Comparison of ENCODE assay signal across 31 cellular contexts in genomic region chr4:149500806-149501205, GRCh38.
A peak's percentile ranks its signal among the peaks of the same experiment; 100 is the strongest.
DNase-seq lines count a peak whose midpoint lies in the region; ATAC-seq and TF ChIP-seq lines count a peak whose summit lies in the region.
"Had no signal": no experiment of that assay in that cellular context is flagged by ENCODE, and none has a peak within 500 bp of the region (broad histone marks: within the 10 kb centered on the region; RNA-seq: fewer than 3 reads in every experiment).

No MANE protein-coding gene starts in this region.

- H3K27ac Mint-ChIP-seq in progenitor cell of endocrine pancreas (peak overlapping the region; percentile 22), immature natural killer cell (no peak overlapping the region)
- H3K27ac Mint-ChIP-seq: B cell; CD14-positive monocyte; CD4-positive, alpha-beta memory T cell; CD4-positive, alpha-beta T cell; CD4-positive, CD25-positive, alpha-beta regulatory T cell; CD8-positive, alpha-beta memory T cell; CD8-positive, alpha-beta T cell had no signal

- H3K4me3 Mint-ChIP-seq in progenitor cell of endocrine pancreas (ENCODE audit: low read depth) (no peak overlapping the region), immature natural killer cell (no peak overlapping the region)
- H3K4me3 Mint-ChIP-seq: B cell; CD14-positive monocyte; CD4-positive, alpha-beta memory T cell; CD4-positive, alpha-beta T cell; CD4-positive, CD25-positive, alpha-beta regulatory T cell; CD8-positive, alpha-beta memory T cell; CD8-positive, alpha-beta T cell had no signal

- no peaks in the 10 kb centered on the region for H3K36me3 Mint-ChIP-seq in progenitor cell of endocrine pancreas (ENCODE audit: insufficient read depth)
- H3K36me3 Mint-ChIP-seq in immature natural killer cell: peaks cover 0 to 3% (median 0%) of the 10 kb centered on the region in 3 donors
- H3K36me3 Mint-ChIP-seq: CD14-positive monocyte; CD4-positive, alpha-beta memory T cell; CD4-positive, CD25-positive, alpha-beta regulatory T cell; CD8-positive, alpha-beta memory T cell; CD8-positive, alpha-beta T cell had no signal

- no peak for TF ChIP-seq CTCF in progenitor cell of endocrine pancreas (IDR thresholded peaks at IDR 0.05; ENCODE audit: unreplicated experiment)

- H3K27me3 Mint-ChIP-seq in progenitor cell of endocrine pancreas (no peaks in the 10 kb centered on the region), immature natural killer cell (ENCODE audit: low read depth in 3 of 3) (no peaks in the 10 kb centered on the region)
- H3K27me3 Mint-ChIP-seq: B cell; CD4-positive, alpha-beta memory T cell; CD4-positive, alpha-beta T cell; CD4-positive, CD25-positive, alpha-beta regulatory T cell had no signal

- H3K4me1 Mint-ChIP-seq in progenitor cell of endocrine pancreas (ENCODE audit: low read depth) (no peaks in the 10 kb centered on the region), immature natural killer cell (no peaks in the 10 kb centered on the region)
- H3K4me1 Mint-ChIP-seq: B cell; CD14-positive monocyte; CD4-positive, alpha-beta memory T cell; CD4-positive, CD25-positive, alpha-beta regulatory T cell; CD8-positive, alpha-beta memory T cell had no signal

- H3K9me3 Mint-ChIP-seq in progenitor cell of endocrine pancreas (ENCODE audit: low read depth): peaks cover 6% of the 10 kb centered on the region
- H3K9me3 Mint-ChIP-seq in immature natural killer cell: peaks cover 0 to 26% (median 13%) of the 10 kb centered on the region in 6 donors

- ATAC-seq in GM21717 (IDR thresholded peaks at IDR 0.05; ENCODE audit: unreplicated experiment): no peak
- ATAC-seq: A549; CD8-positive, alpha-beta T cell had no signal

- in situ Hi-C loops in SK-MEL-5 (cut with HindIII; ENCODE audit: low pct_unique_long_range_greater_than_20kb, low sequenced_read_pairs): no loop called here

- peak; percentile 16 for DNase-seq in COLO829 (ENCODE audit: low spot score)
- DNase-seq in SK-MEL-5 (ENCODE audit: low read depth, low spot score): peak; percentile 50
- DNase-seq in foreskin melanocyte: peak; percentile 64
- DNase-seq in progenitor cell of endocrine pancreas (ENCODE audit: low spot score, unreplicated experiment): no peak
- no peak for DNase-seq in immature natural killer cell
- no peak for DNase-seq in NCI-H146 treated with DMSO at 0.1 percent for 48 hours (lab: John Stamatoyannopoulos, UW; ENCODE audit: unreplicated experiment)
- DNase-seq in OCI-M2 (lab: John Stamatoyannopoulos, UW; ENCODE audit: unreplicated experiment): no peak
- DNase-seq: 8988T; ACHN; AML-193; BE2C; C1 segment of cervical spinal cord; Caco-2; Calu3; CD4-positive, alpha-beta memory T cell; CD4-positive, alpha-beta T cell; CD4-positive, CD25-positive, alpha-beta regulatory T cell; CD8-positive, alpha-beta memory T cell; CD8-positive, alpha-beta T cell; COR-L47; DMS 273 treated with DMSO at 0.1 percent for 48 hours; DMS153; DMS53; DMS79; DMS79 treated with DMSO at 0.1 percent for 48 hours; DND-41; EL had no signal

Comparison
In these comparisons a context has a peak if more than half of its experiments do, and no peak if none do; other contexts are left out.
1. DNase-seq: peak in COLO829 (single experiment), SK-MEL-5 (single experiment) and foreskin melanocyte (single experiment); none in progenitor cell of endocrine pancreas (single experiment), immature natural killer cell (0 of 3), NCI-H146 treated with DMSO at 0.1 percent for 48 hours (single experiment) and OCI-M2 (single experiment).